Comparison of ENCODE assay signal across 1 cellular context in genomic region chr11:46112961-46113617, GRCh38.
TF ChIP-seq lines count a peak whose summit lies in the region.

No MANE protein-coding gene starts in this region.

TF ChIP-seq in K562, 482 proteins besides CTCF, POLR2A, EP300 and RAD21 (continued from another document and continues in another):
- TF ChIP-seq ZMIZ1 (IDR thresholded peaks at IDR 0.05; ENCODE audit: low read depth in 2 of 2, low read length in 2 of 2): no peak
- no peak for TF ChIP-seq RFX1 (IDR thresholded peaks at IDR 0.05)
- TF ChIP-seq, protein P1, sequence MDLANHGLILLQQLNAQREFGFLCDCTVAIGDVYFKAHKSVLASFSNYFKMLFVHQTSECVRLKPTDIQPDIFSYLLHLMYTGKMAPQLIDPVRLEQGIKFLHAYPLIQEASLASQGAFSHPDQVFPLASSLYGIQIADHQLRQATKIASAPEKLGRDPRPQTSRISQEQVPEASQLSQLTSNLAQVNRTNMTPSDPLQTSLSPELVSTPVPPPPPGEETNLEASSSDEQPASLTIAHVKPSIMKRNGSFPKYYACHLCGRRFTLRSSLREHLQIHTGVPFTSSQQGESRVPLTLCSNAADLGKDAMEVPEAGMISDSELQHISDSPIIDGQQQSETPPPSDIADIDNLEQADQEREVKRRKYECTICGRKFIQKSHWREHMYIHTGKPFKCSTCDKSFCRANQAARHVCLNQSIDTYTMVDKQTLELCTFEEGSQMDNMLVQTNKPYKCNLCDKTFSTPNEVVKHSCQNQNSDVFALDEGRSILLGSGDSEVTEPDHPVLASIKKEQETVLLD (IDR thresholded peaks at IDR 0.05): no peak
- no peak for TF ChIP-seq ZKSCAN3 (CRISPR knock-in tag; IDR thresholded peaks at IDR 0.05)
- TF ChIP-seq ZNF592 (IDR thresholded peaks at IDR 0.05): 0 out of 2 replicates have a peak, but pooled peaks have one; percentile 64
- no peak for TF ChIP-seq WHSC1 (IDR thresholded peaks at IDR 0.05; ENCODE audit: low read length)
- TF ChIP-seq GTF2F1 (IDR thresholded peaks at IDR 0.05; ENCODE audit: low read depth, low read length): no peak
- TF ChIP-seq CLOCK (CRISPR knock-in tag; IDR thresholded peaks at IDR 0.05; ENCODE audit: borderline replicate concordance): no peak
- TF ChIP-seq GTF2E2 (tag; IDR thresholded peaks at IDR 0.05): no peak
- TF ChIP-seq FOXK1 (CRISPR knock-in tag; IDR thresholded peaks at IDR 0.05; ENCODE audit: borderline replicate concordance): no peak
- no peak for TF ChIP-seq GATAD2A (IDR thresholded peaks at IDR 0.05)
- no peak for TF ChIP-seq MYC (IDR thresholded peaks at IDR 0.05; ENCODE audit: low read depth, low read length)
- no peak for TF ChIP-seq MYC (CRISPR knock-in tag; IDR thresholded peaks at IDR 0.05; ENCODE audit: borderline replicate concordance, low read depth)
- TF ChIP-seq CTCFL (IDR thresholded peaks at IDR 0.05; ENCODE audit: borderline replicate concordance, insufficient read depth, low read depth, low read length, poor library complexity, severe bottlenecking): no peak
- TF ChIP-seq, protein P2, sequence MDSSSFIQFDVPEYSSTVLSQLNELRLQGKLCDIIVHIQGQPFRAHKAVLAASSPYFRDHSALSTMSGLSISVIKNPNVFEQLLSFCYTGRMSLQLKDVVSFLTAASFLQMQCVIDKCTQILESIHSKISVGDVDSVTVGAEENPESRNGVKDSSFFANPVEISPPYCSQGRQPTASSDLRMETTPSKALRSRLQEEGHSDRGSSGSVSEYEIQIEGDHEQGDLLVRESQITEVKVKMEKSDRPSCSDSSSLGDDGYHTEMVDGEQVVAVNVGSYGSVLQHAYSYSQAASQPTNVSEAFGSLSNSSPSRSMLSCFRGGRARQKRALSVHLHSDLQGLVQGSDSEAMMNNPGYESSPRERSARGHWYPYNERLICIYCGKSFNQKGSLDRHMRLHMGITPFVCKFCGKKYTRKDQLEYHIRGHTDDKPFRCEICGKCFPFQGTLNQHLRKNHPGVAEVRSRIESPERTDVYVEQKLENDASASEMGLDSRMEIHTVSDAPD (CRISPR knock-in tag; IDR thresholded peaks at IDR 0.05): no peak
- TF ChIP-seq, protein P3, sequence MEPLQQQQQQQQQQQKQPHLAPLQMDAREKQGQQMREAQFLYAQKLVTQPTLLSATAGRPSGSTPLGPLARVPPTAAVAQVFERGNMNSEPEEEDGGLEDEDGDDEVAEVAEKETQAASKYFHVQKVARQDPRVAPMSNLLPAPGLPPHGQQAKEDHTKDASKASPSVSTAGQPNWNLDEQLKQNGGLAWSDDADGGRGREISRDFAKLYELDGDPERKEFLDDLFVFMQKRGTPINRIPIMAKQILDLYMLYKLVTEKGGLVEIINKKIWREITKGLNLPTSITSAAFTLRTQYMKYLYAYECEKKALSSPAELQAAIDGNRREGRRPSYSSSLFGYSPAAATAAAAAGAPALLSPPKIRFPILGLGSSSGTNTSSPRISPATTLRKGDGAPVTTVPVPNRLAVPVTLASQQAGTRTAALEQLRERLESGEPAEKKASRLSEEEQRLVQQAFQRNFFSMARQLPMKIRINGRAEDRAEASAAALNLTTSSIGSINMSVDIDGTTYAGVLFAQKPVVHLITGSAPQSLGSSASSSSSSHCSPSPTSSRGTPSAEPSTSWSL (CRISPR knock-in tag; IDR thresholded peaks at IDR 0.05; ENCODE audit: borderline replicate concordance): no peak
- peak; percentile 48; the same call in 1 of the 2 replicates for TF ChIP-seq CHAMP1 (IDR thresholded peaks at IDR 0.05)
- no peak for TF ChIP-seq ZNF146 (CRISPR knock-in tag; IDR thresholded peaks at IDR 0.05; ENCODE audit: unreplicated experiment)
- TF ChIP-seq NR3C1 (CRISPR knock-in tag; IDR thresholded peaks at IDR 0.05): no peak
- TF ChIP-seq, protein P4, sequence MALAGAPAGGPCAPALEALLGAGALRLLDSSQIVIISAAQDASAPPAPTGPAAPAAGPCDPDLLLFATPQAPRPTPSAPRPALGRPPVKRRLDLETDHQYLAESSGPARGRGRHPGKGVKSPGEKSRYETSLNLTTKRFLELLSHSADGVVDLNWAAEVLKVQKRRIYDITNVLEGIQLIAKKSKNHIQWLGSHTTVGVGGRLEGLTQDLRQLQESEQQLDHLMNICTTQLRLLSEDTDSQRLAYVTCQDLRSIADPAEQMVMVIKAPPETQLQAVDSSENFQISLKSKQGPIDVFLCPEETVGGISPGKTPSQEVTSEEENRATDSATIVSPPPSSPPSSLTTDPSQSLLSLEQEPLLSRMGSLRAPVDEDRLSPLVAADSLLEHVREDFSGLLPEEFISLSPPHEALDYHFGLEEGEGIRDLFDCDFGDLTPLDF (CRISPR knock-in tag; IDR thresholded peaks at IDR 0.05): no peak
- TF ChIP-seq ZFP91 (CRISPR knock-in tag; IDR thresholded peaks at IDR 0.05): no peak
- TF ChIP-seq ZBTB8A (IDR thresholded peaks at IDR 0.05; ENCODE audit: partially characterized antibody): no peak
- no peak for TF ChIP-seq KAT7 (CRISPR knock-in tag; IDR thresholded peaks at IDR 0.05; ENCODE audit: borderline replicate concordance)
- TF ChIP-seq FOXJ2 (tag; IDR thresholded peaks at IDR 0.05): 0 out of 2 replicates have a peak, but pooled peaks have one; percentile 61
- no peak for TF ChIP-seq USF2 (CRISPR knock-in tag; IDR thresholded peaks at IDR 0.05)
- TF ChIP-seq ETS1 (conservative IDR thresholded peaks at IDR 0.05; ENCODE audit: control insufficient read depth, low read depth, low read length): peak; percentile 95; the same call in 1 of the 2 replicates
